8 cellular contexts compared by ENCODE assay signal in the genomic region with DNA sequence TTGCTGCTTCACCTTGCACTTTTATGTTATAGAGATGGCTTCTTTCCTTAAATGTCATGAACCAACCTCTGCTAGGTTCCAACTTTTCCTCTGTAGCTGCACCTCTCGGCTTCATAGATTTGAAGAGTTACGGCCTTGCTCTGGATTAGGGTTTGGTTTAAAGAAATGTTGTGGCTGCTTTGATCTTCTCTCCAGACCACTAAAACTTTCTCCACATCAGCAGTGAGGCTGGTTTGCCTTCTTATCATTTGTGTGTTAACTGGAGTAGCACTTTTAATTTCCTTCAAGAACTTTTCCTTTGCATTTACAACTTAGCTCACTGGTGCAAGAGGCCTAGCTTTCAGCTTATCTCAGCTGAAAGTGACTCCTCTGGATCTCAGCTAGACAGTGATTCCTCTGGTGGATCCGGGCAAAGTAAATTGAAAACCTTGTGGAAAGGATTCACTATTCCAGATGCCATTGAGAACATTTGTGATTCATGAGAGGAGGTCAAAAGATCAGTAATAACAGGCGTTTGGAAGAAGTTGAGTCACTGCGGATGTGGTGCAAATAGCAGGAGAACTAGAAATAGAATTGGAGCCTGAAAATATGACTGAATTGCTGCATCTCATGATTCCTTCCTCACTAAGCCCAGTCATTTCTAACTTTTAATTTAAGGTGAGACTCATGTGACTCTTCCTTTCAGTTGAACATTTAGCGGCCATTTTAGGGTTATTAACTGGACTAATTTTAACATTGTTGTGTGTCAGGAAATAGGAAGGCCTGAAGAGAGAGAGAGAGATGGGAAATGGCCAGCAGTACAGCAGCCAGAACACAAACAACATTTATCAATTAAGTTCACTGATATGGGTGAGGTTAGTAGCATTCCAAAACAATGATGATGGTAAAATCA. TPM values are rescaled to one million over a fixed set of nuclear protein-coding genes. Genes with fewer than 3 reads are reported as not detected.
DNase-seq lines count a peak whose midpoint lies in the region; ATAC-seq lines count a peak whose summit lies in the region.

No MANE protein-coding gene starts in this region.

- DNase-seq in EH (ENCODE audit: low read depth) (peak; percentile 98), MG63 (peak; percentile 74), dedifferentiated amniotic fluid mesenchymal stem cell (ENCODE audit: extremely low spot score) (peak; percentile 70), smooth muscle cell of the brain vasculature (ENCODE audit: low read depth, low spot score) (peak; percentile 77), medulla oblongata (ENCODE audit: extremely low spot score) (no peak), NCI-H82 (lab: John Stamatoyannopoulos, UW) (no peak), COLO829 (ENCODE audit: low spot score) (no peak)

- ATAC-seq in GM21447 (IDR thresholded peaks at IDR 0.05; ENCODE audit: unreplicated experiment): peak; percentile 78

- H3K27me3 ChIP-seq in MG63: no peaks in the 10 kb centered on the region

- no peak overlapping the region for H3K4me3 ChIP-seq in MG63

- H3K36me3 ChIP-seq in MG63: no peaks in the 10 kb centered on the region

- H3K9me3 ChIP-seq in MG63: no peaks in the 10 kb centered on the region

RNA-seq across cellular contexts. Expression of gene RGS1, which starts 16.2 kb away (rescaled TPM):
- 0.62 TPM in 1 of 2 replicates, not detected in the other for total RNA-seq in MG63 (2014; rRNA removed; shearing (Covaris generic); ENCODE audit: low replicate concordance)

Comparison
In these comparisons a context has a peak if more than half of its experiments do, and no peak if none do; other contexts are left out.
1. DNase-seq: peak in EH (single experiment), MG63 (single experiment), dedifferentiated amniotic fluid mesenchymal stem cell (single experiment) and smooth muscle cell of the brain vasculature (single experiment); none in medulla oblongata (single experiment), NCI-H82 (single experiment) and COLO829 (single experiment).